ENCODE assay signal across 19 cellular contexts in genomic region chr19:2726904-2727639, GRCh38. TPM values are rescaled to one million over a fixed set of nuclear protein-coding genes. Genes with fewer than 3 reads are reported as not detected.
DNase-seq lines count a peak whose midpoint lies in the region; ATAC-seq and TF ChIP-seq lines count a peak whose summit lies in the region.
"Had no signal": no experiment of that assay in that cellular context is flagged by ENCODE, and none has a peak within 500 bp of the region (broad histone marks: within the 10 kb centered on the region; RNA-seq: fewer than 3 reads in every experiment).

No MANE protein-coding gene starts in this region.

- H3K9ac ChIP-seq in BLaER1 treated with 17β-estradiol and CSF1 and Interleukin-3, amounts not matched to agents 10 nM and 100 nM: peak overlapping the region in 8 of 11 experiments; percentile 8 to 57 (median 39); a peak in 10 of 22 replicates
- H3K9ac ChIP-seq in H9 (ENCODE audit: extremely low read depth, insufficient read length, low read length): no peak overlapping the region

- H3K4me3 ChIP-seq in BLaER1 treated with 17β-estradiol and CSF1 and Interleukin-3, amounts not matched to agents 10 nM and 100 nM: peak overlapping the region in 2 of 10 experiments; percentile 5 to 12; a peak in 2 of 20 replicates
- no peak overlapping the region for H3K4me3 ChIP-seq in mucosa of descending colon
- H3K4me3 ChIP-seq in coronary artery: no peak overlapping the region
- H3K4me3 ChIP-seq: left ventricle myocardium inferior, testis had no signal

- peaks cover 3 to 14% of the 10 kb centered on the region in 2 experiments for H3K4me1 Mint-ChIP-seq in H9
- H3K4me1 Mint-ChIP-seq: activated CD4-positive, alpha-beta memory T cell treated with anti-CD3 and anti-CD28 coated beads, Interleukin-2, amount 10 ng/mL, durations not matched to agents 7 days and 5 days; central memory CD8-positive, alpha-beta T cell had no signal

- H2BK120ac ChIP-seq in H9 (ENCODE audit: low read depth, low read length, poor library complexity, severe bottlenecking): no peak overlapping the region

- ATAC-seq in mucosa of descending colon: peak; percentile 11
- no peak for ATAC-seq in HG03045 (IDR thresholded peaks at IDR 0.05; ENCODE audit: unreplicated experiment)

- H4K91ac ChIP-seq in H9 (ENCODE audit: insufficient read length, low read depth, low read length): no peak overlapping the region

- peaks cover 0 to 17% (median 8%) of the 10 kb centered on the region in 11 experiments; a peak in 16 of 22 replicates for H3K36me3 ChIP-seq in BLaER1 treated with 17β-estradiol and CSF1 and Interleukin-3, amounts not matched to agents 10 nM and 100 nM
- H3K36me3 ChIP-seq in mucosa of descending colon (ENCODE audit: low read depth): no peaks in the 10 kb centered on the region

- WGBS in H9 (ENCODE audit: extremely low coverage, insufficient read length, low lambda C conversion rate): no CpG with 5 or more reads among the region's 26 CpGs

- peaks cover 0 to 25% (median 0%) of the 10 kb centered on the region in 11 experiments; a peak in 9 of 22 replicates for H3K27me3 ChIP-seq in BLaER1 treated with 17β-estradiol and CSF1 and Interleukin-3, amounts not matched to agents 10 nM and 100 nM
- no peaks in the 10 kb centered on the region for H3K27me3 ChIP-seq in H9 (ENCODE audit: insufficient read depth, low read length)
- H3K27me3 ChIP-seq: testis had no signal

- intact Hi-C loops in mucosa of descending colon (cut with DNase I, micrococcal nuclease): no loop called here

- H3K4ac ChIP-seq in H9 (ENCODE audit: low read depth, low read length): no peak overlapping the region

- H3K79me2 ChIP-seq in H9 (ENCODE audit: insufficient read depth, low read length): no peaks in the 10 kb centered on the region

- H3K27ac Mint-ChIP-seq in H9: peak overlapping the region in 1 of 3 experiments; percentile 72; a peak in 1 of 7 replicates
- H3K27ac Mint-ChIP-seq: activated CD4-positive, alpha-beta memory T cell treated with anti-CD3 and anti-CD28 coated beads, Interleukin-2, amount 10 ng/mL, durations not matched to agents 7 days and 5 days; natural killer cell had no signal

- H3K23ac ChIP-seq in H9 (ENCODE audit: insufficient read length, low read depth, low read length): no peak overlapping the region

- H2BK12ac ChIP-seq in H9 (ENCODE audit: insufficient read length, low read depth, low read length): no peak overlapping the region

- H3K14ac ChIP-seq in H9 (ENCODE audit: insufficient read depth, low read length): peak overlapping the region; percentile 50; the same call in 1 of the 2 replicates

- H3K18ac ChIP-seq in H9 (ENCODE audit: insufficient read length, low read depth, low read length): no peak overlapping the region

- no peaks in the 10 kb centered on the region for H3K79me1 ChIP-seq in H9 (ENCODE audit: insufficient read depth, low read depth, low read length, poor library complexity, severe bottlenecking)

- H3T11ph ChIP-seq in H9 (ENCODE audit: low read length): no peak overlapping the region

- no peaks in the 10 kb centered on the region for H3K9me3 Mint-ChIP-seq in H9
- H3K9me3 Mint-ChIP-seq: activated CD4-positive, alpha-beta memory T cell treated with anti-CD3 and anti-CD28 coated beads, Interleukin-2, amount 10 ng/mL, durations not matched to agents 7 days and 5 days; central memory CD8-positive, alpha-beta T cell; natural killer cell had no signal

- H3K23me2 ChIP-seq in H9 (ENCODE audit: insufficient read length, low read depth, low read length, poor library complexity, severe bottlenecking): no peaks in the 10 kb centered on the region

- no peak overlapping the region for H2AFZ ChIP-seq in H9 (ENCODE audit: low read length)

- TF ChIP-seq CTCF in H9 (conservative IDR thresholded peaks at IDR 0.05): peak; percentile 42
- TF ChIP-seq CTCF in mucosa of descending colon (IDR thresholded peaks at IDR 0.05): no peak
- TF ChIP-seq CTCF in coronary artery (IDR thresholded peaks at IDR 0.05): no peak

- H3K27ac ChIP-seq in BLaER1 treated with 17β-estradiol and CSF1 and Interleukin-3, amounts not matched to agents 10 nM and 100 nM: peak overlapping the region in 2 of 11 experiments; percentile 5 to 26; a peak in 1 of 22 replicates
- H3K27ac ChIP-seq in H9 (ENCODE audit: insufficient read length, low read depth, low read length) (no peak overlapping the region), coronary artery (no peak overlapping the region)
- H3K27ac ChIP-seq: left ventricle myocardium inferior, testis had no signal

- no peak overlapping the region for H2BK20ac ChIP-seq in H9 (ENCODE audit: low read depth, low read length, poor library complexity, severe bottlenecking)

- no peak overlapping the region for H3K56ac ChIP-seq in H9 (ENCODE audit: insufficient read length, low read depth, low read length)

- no peak overlapping the region for H4K5ac ChIP-seq in H9 (ENCODE audit: insufficient read length, low read depth, low read length)

- peaks cover 48% of the 10 kb centered on the region for H3K27me3 Mint-ChIP-seq in H9 (ENCODE audit: low read depth)

- no peaks in the 10 kb centered on the region for H3K36me3 Mint-ChIP-seq in H9 (ENCODE audit: insufficient read depth in 1 of 3, low read depth in 3 of 3)
- H3K36me3 Mint-ChIP-seq: natural killer cell had no signal

- H3K4me1 ChIP-seq in BLaER1 treated with 17β-estradiol and CSF1 and Interleukin-3, amounts not matched to agents 10 nM and 100 nM: peaks cover 30 to 96% (median 87%) of the 10 kb centered on the region in 10 experiments
- H3K4me1 ChIP-seq in H9 (ENCODE audit: insufficient read depth, low read length) (no peaks in the 10 kb centered on the region; the same call in 1 of the 2 replicates), mucosa of descending colon (ENCODE audit: low read depth) (no peaks in the 10 kb centered on the region)

- peak overlapping the region; percentile 21 to 27; a peak in 2 of 5 replicates for H3K4me3 Mint-ChIP-seq in H9
- H3K4me3 Mint-ChIP-seq: activated CD4-positive, alpha-beta memory T cell treated with anti-CD3 and anti-CD28 coated beads, Interleukin-2, amount 10 ng/mL, durations not matched to agents 7 days and 5 days; central memory CD8-positive, alpha-beta T cell; natural killer cell had no signal

- H2BK15ac ChIP-seq in H9 (ENCODE audit: low read depth, low read length): no peak overlapping the region; the same call in 1 of the 2 replicates

- peaks cover 0 to 59% (median 24%) of the 10 kb centered on the region in 11 experiments; a peak in 16 of 22 replicates for H4K20me1 ChIP-seq in BLaER1 treated with 17β-estradiol and CSF1 and Interleukin-3, amounts not matched to agents 10 nM and 100 nM
- peaks cover 3% of the 10 kb centered on the region for H4K20me1 ChIP-seq in H9 (ENCODE audit: control insufficient read depth, insufficient read depth, insufficient read length)

- H3K9me3 ChIP-seq in BLaER1 treated with 17β-estradiol and CSF1 and Interleukin-3, amounts not matched to agents 10 nM and 100 nM (replicated peaks in 1 of 11): no peaks in the 10 kb centered on the region
- H3K9me3 ChIP-seq in H9 (ENCODE audit: control insufficient read depth, low read depth, low read length) (no peaks in the 10 kb centered on the region), mucosa of descending colon (no peaks in the 10 kb centered on the region)
- H3K9me3 ChIP-seq: left ventricle myocardium inferior, testis had no signal

- H3K4me2 ChIP-seq in BLaER1 treated with 17β-estradiol and CSF1 and Interleukin-3, amounts not matched to agents 10 nM and 100 nM: peak overlapping the region; percentile 75 to 93 (median 85)
- H3K4me2 ChIP-seq in H9 (ENCODE audit: insufficient read depth, insufficient read length, low read length): no peak overlapping the region

- DNase-seq in H9 (no peak), RPMI7951 (ENCODE audit: low read depth) (peak; percentile 75), mucosa of descending colon (no peak), HuH-7 (ENCODE audit: low spot score) (no peak), coronary artery (ENCODE audit: low spot score) (no peak), DMS79 (lab: John Stamatoyannopoulos, UW) (no peak)
- DNase-seq: activated CD4-positive, alpha-beta memory T cell treated with anti-CD3 and anti-CD28 coated beads, Interleukin-2, amount 10 ng/mL, durations not matched to agents 7 days and 5 days; amygdala; DMS153; effector memory CD4-positive, alpha-beta T cell; left ventricle myocardium inferior; natural killer cell; NCI-H1048; NCI-H446; OCI-M1; testis had no signal

- H2BK5ac ChIP-seq in H9 (ENCODE audit: insufficient read length, low read length): no peak overlapping the region

- H4K8ac ChIP-seq in H9 (replicated peaks; ENCODE audit: insufficient read length, low read depth, low read length): no peak overlapping the region

- H2AK5ac ChIP-seq in H9 (ENCODE audit: insufficient read length, low read length): no peak overlapping the region

RNA-seq across cellular contexts. Expression of gene DIRAS1, which starts 5.9 kb away (rescaled TPM):
- 7.8 and 9.7 TPM in 2 replicates for total RNA-seq in H9 (2021)
- 0.96 and 1.9 TPM in 2 replicates for total RNA-seq in RPMI7951 (2014; rRNA removed; shearing (Covaris generic))
- 1 to 10 TPM in 1 of 3 donors, under 1 TPM in 2; 0.20 to 1.7 (median 0.80) TPM for total RNA-seq in mucosa of descending colon
- total RNA-seq: activated CD4-positive, alpha-beta memory T cell treated with anti-CD3 and anti-CD28 coated beads, Interleukin-2, amount 10 ng/mL, durations not matched to agents 7 days and 5 days had no signal

RNA-seq across cellular contexts. Expression of gene SLC39A3, which starts 12.7 kb away (rescaled TPM):
- total RNA-seq in H9 (2021): 32.4 and 33.8 TPM in 2 replicates
- 37.1 and 55.1 TPM in 2 replicates for total RNA-seq in RPMI7951 (2014; rRNA removed; shearing (Covaris generic))
- 10 to 100 TPM; 15.5 to 20.9 (median 19.2) TPM for total RNA-seq in mucosa of descending colon

RNA-seq across cellular contexts. Expression of gene GNG7, which starts 24.6 kb away (rescaled TPM):
- total RNA-seq in H9 (2021) (7.4 and 7.7 TPM in 2 replicates), mucosa of descending colon (1 to 10 TPM; 2.5 to 6.9 (median 2.9) TPM)
- total RNA-seq in RPMI7951 (2014; rRNA removed; shearing (Covaris generic)): 0.96 and 1.3 TPM in 2 replicates

RNA-seq across cellular contexts. Expression of gene SGTA, which starts 56.0 kb away (rescaled TPM):
- total RNA-seq in H9 (2021) (102 TPM in 2 replicates), mucosa of descending colon (10 to 100 TPM; 37.7 to 52.7 (median 48.9) TPM)
- 58.5 and 62.1 TPM in 2 replicates for total RNA-seq in RPMI7951 (2014; rRNA removed; shearing (Covaris generic))

RNA-seq across cellular contexts. Expression of gene THOP1, which starts 58.2 kb away (rescaled TPM):
- total RNA-seq in H9 (2021) (150 and 153 TPM in 2 replicates), mucosa of descending colon (10 to 100 TPM; 38.5 to 53.1 (median 46.6) TPM)
- 63.7 and 117 TPM in 2 replicates for total RNA-seq in RPMI7951 (2014; rRNA removed; shearing (Covaris generic))
